ENCODE assay signal across 22 cellular contexts in the genomic region with DNA sequence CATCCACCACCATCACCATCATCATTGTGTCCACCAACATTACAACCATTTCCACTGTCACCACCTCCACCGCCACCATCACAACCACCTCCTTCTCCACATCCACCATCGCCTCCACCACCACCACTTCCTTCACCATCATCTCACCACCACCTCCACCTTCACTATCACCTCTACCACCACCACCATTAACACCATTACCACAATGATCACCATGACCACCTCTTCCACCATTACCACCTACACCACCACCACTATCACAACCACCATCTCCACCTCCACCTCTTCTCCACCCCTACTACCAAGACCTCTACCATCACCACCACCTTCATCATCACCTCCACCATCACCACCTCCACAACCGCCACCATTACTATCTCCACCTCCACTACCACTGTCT. TPM values are rescaled to one million over a fixed set of nuclear protein-coding genes. Genes with fewer than 3 reads are reported as not detected.
DNase-seq lines count a peak whose midpoint lies in the region; ATAC-seq and TF ChIP-seq lines count a peak whose summit lies in the region.
"Had no signal": no experiment of that assay in that cellular context is flagged by ENCODE, and none has a peak within 500 bp of the region (broad histone marks: within the 10 kb centered on the region; RNA-seq: fewer than 3 reads in every experiment).

No MANE protein-coding gene starts in this region.

- no peak for ATAC-seq in activated CD8-positive, alpha-beta T cell treated with anti-CD3 and anti-CD28 coated beads, Interleukin-2, amount 10 ng/mL, durations not matched to agents 7 days and 5 days
- ATAC-seq in activated CD8-positive, alpha-beta T cell treated with anti-CD3 and anti-CD28 coated beads for 36 hours, result no peak
- ATAC-seq in effector memory CD8-positive, alpha-beta T cell (replicated peaks), result peak; percentile 57
- ATAC-seq: A549, right lobe of liver had no signal

- peak overlapping the region; percentile 68 for H3K27ac Mint-ChIP-seq in activated CD8-positive, alpha-beta T cell treated with anti-CD3 and anti-CD28 coated beads, Interleukin-2, amount 10 ng/mL, durations not matched to agents 7 days and 5 days
- no peak overlapping the region for H3K27ac Mint-ChIP-seq in activated CD8-positive, alpha-beta T cell treated with anti-CD3 and anti-CD28 coated beads for 36 hours
- peak overlapping the region; percentile 42 for H3K27ac Mint-ChIP-seq in T-helper 2 cell treated with Interferon-gamma antibody and Interleukin-4, amounts not matched to agents 5 μg/mL and 100 μg/mL, for 36 hours
- peak overlapping the region; percentile 74 to 79 for H3K27ac Mint-ChIP-seq in effector memory CD8-positive, alpha-beta T cell
- peak overlapping the region; percentile 80 for H3K27ac Mint-ChIP-seq in osteocyte (ENCODE audit: unreplicated experiment)
- H3K27ac Mint-ChIP-seq: activated T-cell treated with anti-CD3 and anti-CD28 coated beads, Interleukin-2, amount 50 U/mL, for 24 hours had no signal

- peaks cover 36% of the 10 kb centered on the region for H3K4me1 Mint-ChIP-seq in activated CD8-positive, alpha-beta T cell treated with anti-CD3 and anti-CD28 coated beads, Interleukin-2, amount 10 ng/mL, durations not matched to agents 7 days and 5 days (ENCODE audit: low read depth)
- peaks cover 27% of the 10 kb centered on the region for H3K4me1 Mint-ChIP-seq in activated CD8-positive, alpha-beta T cell treated with anti-CD3 and anti-CD28 coated beads for 36 hours (ENCODE audit: low read depth)
- H3K4me1 Mint-ChIP-seq in T-helper 2 cell treated with Interferon-gamma antibody and Interleukin-4, amounts not matched to agents 5 μg/mL and 100 μg/mL, for 36 hours (ENCODE audit: low read depth), result peaks cover 14% of the 10 kb centered on the region
- peaks cover 9 to 10% of the 10 kb centered on the region in 2 donors for H3K4me1 Mint-ChIP-seq in effector memory CD8-positive, alpha-beta T cell (ENCODE audit: low read depth in 2 of 2)
- H3K4me1 Mint-ChIP-seq in osteocyte (ENCODE audit: unreplicated experiment), result peaks cover 48% of the 10 kb centered on the region

- POLR2A ChIA-PET in activated CD8-positive, alpha-beta T cell treated with anti-CD3 and anti-CD28 coated beads, Interleukin-2, amount 10 ng/mL, durations not matched to agents 7 days and 5 days (lab: Charles Lee), result no interaction called here
- POLR2A ChIA-PET in activated CD8-positive, alpha-beta T cell treated with anti-CD3 and anti-CD28 coated beads for 36 hours (lab: Charles Lee), result interaction anchor here (0.9 kb wide), 1 partner anchor 39 kb away, joined by 4 read pairs; no protein-coding TSS in a partner anchor

- peaks cover 8% of the 10 kb centered on the region for H3K27me3 Mint-ChIP-seq in activated CD8-positive, alpha-beta T cell treated with anti-CD3 and anti-CD28 coated beads, Interleukin-2, amount 10 ng/mL, durations not matched to agents 7 days and 5 days (ENCODE audit: low read depth)
- H3K27me3 Mint-ChIP-seq in activated CD8-positive, alpha-beta T cell treated with anti-CD3 and anti-CD28 coated beads for 36 hours, result no peaks in the 10 kb centered on the region
- H3K27me3 Mint-ChIP-seq in T-helper 2 cell treated with Interferon-gamma antibody and Interleukin-4, amounts not matched to agents 5 μg/mL and 100 μg/mL, for 36 hours (ENCODE audit: low read depth), result peaks cover 12% of the 10 kb centered on the region
- H3K27me3 Mint-ChIP-seq in effector memory CD8-positive, alpha-beta T cell, result peaks cover 0 to 11% of the 10 kb centered on the region in 2 donors
- H3K27me3 Mint-ChIP-seq in osteocyte (ENCODE audit: unreplicated experiment), result no peaks in the 10 kb centered on the region
- H3K27me3 Mint-ChIP-seq: activated T-cell treated with anti-CD3 and anti-CD28 coated beads, Interleukin-2, amount 50 U/mL, for 24 hours; B cell had no signal

- DNase-seq in activated CD8-positive, alpha-beta T cell treated with anti-CD3 and anti-CD28 coated beads, Interleukin-2, amount 10 ng/mL, durations not matched to agents 7 days and 5 days, result no peak
- DNase-seq in activated CD8-positive, alpha-beta T cell treated with anti-CD3 and anti-CD28 coated beads for 36 hours, result no peak
- no peak for DNase-seq in T-helper 2 cell treated with Interferon-gamma antibody and Interleukin-4, amounts not matched to agents 5 μg/mL and 100 μg/mL, for 36 hours (ENCODE audit: low spot score)
- DNase-seq in effector memory CD8-positive, alpha-beta T cell, result peak in 2 of 3 experiments; percentile 9 to 17
- DNase-seq in osteocyte (ENCODE audit: extremely low spot score, unreplicated experiment), result no peak
- DNase-seq in KBM-7, result no peak
- DNase-seq in NCI-H146 (lab: John Stamatoyannopoulos, UW), result no peak
- no peak for DNase-seq in nucleus accumbens (lab: John Stamatoyannopoulos, UW)
- DNase-seq: activated CD4-positive, alpha-beta T cell treated with anti-CD3 and anti-CD28 coated beads, Interleukin-2, amount 50 U/mL, for 4 hours; activated T-cell treated with anti-CD3 and anti-CD28 coated beads, Interleukin-2, amount 50 U/mL, for 24 hours; Calu3; EL; kidney; NCI-H1436 treated with DMSO at 0.1 percent for 48 hours; NCI-H2171; NCI-H524 treated with DMSO at 0.1 percent for 48 hours; right lobe of liver; substantia nigra; WERI-Rb-1 had no signal

- peak overlapping the region; percentile 9 for H3K4me3 Mint-ChIP-seq in activated CD8-positive, alpha-beta T cell treated with anti-CD3 and anti-CD28 coated beads, Interleukin-2, amount 10 ng/mL, durations not matched to agents 7 days and 5 days
- no peak overlapping the region for H3K4me3 Mint-ChIP-seq in activated CD8-positive, alpha-beta T cell treated with anti-CD3 and anti-CD28 coated beads for 36 hours
- H3K4me3 Mint-ChIP-seq in T-helper 2 cell treated with Interferon-gamma antibody and Interleukin-4, amounts not matched to agents 5 μg/mL and 100 μg/mL, for 36 hours, result no peak overlapping the region
- peak overlapping the region in 1 of 2 donors; percentile 12 for H3K4me3 Mint-ChIP-seq in effector memory CD8-positive, alpha-beta T cell
- H3K4me3 Mint-ChIP-seq in osteocyte (ENCODE audit: unreplicated experiment), result no peak overlapping the region
- H3K4me3 Mint-ChIP-seq: activated T-cell treated with anti-CD3 and anti-CD28 coated beads, Interleukin-2, amount 50 U/mL, for 24 hours; B cell had no signal

- no peak for TF ChIP-seq CTCF in activated CD8-positive, alpha-beta T cell treated with anti-CD3 and anti-CD28 coated beads for 36 hours (IDR thresholded peaks at IDR 0.05)
- TF ChIP-seq CTCF in osteocyte (IDR thresholded peaks at IDR 0.05), result no peak

- CTCF ChIA-PET in activated CD8-positive, alpha-beta T cell treated with anti-CD3 and anti-CD28 coated beads, Interleukin-2, amount 10 ng/mL, durations not matched to agents 7 days and 5 days (lab: Charles Lee), result no interaction called here
- CTCF ChIA-PET in activated CD8-positive, alpha-beta T cell treated with anti-CD3 and anti-CD28 coated beads for 36 hours (lab: Charles Lee), result interaction anchor here (24.3 kb wide), 1 partner anchor 37 kb away, joined by 645 read pairs; no protein-coding TSS in a partner anchor

- intact Hi-C loops in activated CD8-positive, alpha-beta T cell treated with anti-CD3 and anti-CD28 coated beads for 36 hours (cut with micrococcal nuclease), result no loop called here

- peaks cover 7% of the 10 kb centered on the region for H3K9me3 Mint-ChIP-seq in activated CD8-positive, alpha-beta T cell treated with anti-CD3 and anti-CD28 coated beads, Interleukin-2, amount 10 ng/mL, durations not matched to agents 7 days and 5 days (ENCODE audit: insufficient read depth)
- H3K9me3 Mint-ChIP-seq in activated CD8-positive, alpha-beta T cell treated with anti-CD3 and anti-CD28 coated beads for 36 hours, result peaks cover 6% of the 10 kb centered on the region
- H3K9me3 Mint-ChIP-seq in T-helper 2 cell treated with Interferon-gamma antibody and Interleukin-4, amounts not matched to agents 5 μg/mL and 100 μg/mL, for 36 hours, result peaks cover 9% of the 10 kb centered on the region
- peaks cover 8 to 13% of the 10 kb centered on the region in 2 donors for H3K9me3 Mint-ChIP-seq in effector memory CD8-positive, alpha-beta T cell
- no peaks in the 10 kb centered on the region for H3K9me3 Mint-ChIP-seq in osteocyte (ENCODE audit: unreplicated experiment)

- peaks cover 4% of the 10 kb centered on the region for H3K36me3 Mint-ChIP-seq in activated CD8-positive, alpha-beta T cell treated with anti-CD3 and anti-CD28 coated beads, Interleukin-2, amount 10 ng/mL, durations not matched to agents 7 days and 5 days (ENCODE audit: low read depth)
- H3K36me3 Mint-ChIP-seq in activated CD8-positive, alpha-beta T cell treated with anti-CD3 and anti-CD28 coated beads for 36 hours (ENCODE audit: low read depth), result no peaks in the 10 kb centered on the region
- H3K36me3 Mint-ChIP-seq in T-helper 2 cell treated with Interferon-gamma antibody and Interleukin-4, amounts not matched to agents 5 μg/mL and 100 μg/mL, for 36 hours (ENCODE audit: low read depth), result no peaks in the 10 kb centered on the region
- H3K36me3 Mint-ChIP-seq in effector memory CD8-positive, alpha-beta T cell (ENCODE audit: insufficient read depth), result peaks cover 10% of the 10 kb centered on the region
- no peaks in the 10 kb centered on the region for H3K36me3 Mint-ChIP-seq in osteocyte (ENCODE audit: unreplicated experiment)

- in situ Hi-C loops in KBM-7 (cut with MboI; ENCODE audit: low pct_unique_long_range_greater_than_20kb, low sequenced_read_pairs), result no loop called here

RNA-seq across cellular contexts. Expression of a gene that starts 16.4 kb away (rescaled TPM):
- 10 to 100 TPM; 58.5 to 59.5 TPM for total RNA-seq in activated CD8-positive, alpha-beta T cell treated with anti-CD3 and anti-CD28 coated beads, Interleukin-2, amount 10 ng/mL, durations not matched to agents 7 days and 5 days
- total RNA-seq in activated CD8-positive, alpha-beta T cell treated with anti-CD3 and anti-CD28 coated beads for 36 hours, result 10 to 100 TPM; 69.4 to 70.5 TPM
- 93.9 and 103 TPM in 2 replicates for total RNA-seq in osteocyte

RNA-seq across cellular contexts. Expression of a gene that starts 17.8 kb away (rescaled TPM):
- total RNA-seq in activated CD8-positive, alpha-beta T cell treated with anti-CD3 and anti-CD28 coated beads, Interleukin-2, amount 10 ng/mL, durations not matched to agents 7 days and 5 days, result 10 to 100 TPM; 67.9 to 76.9 TPM
- 10 to 100 TPM; 80.1 to 81.4 TPM for total RNA-seq in activated CD8-positive, alpha-beta T cell treated with anti-CD3 and anti-CD28 coated beads for 36 hours
- 47.2 and 47.5 TPM in 2 replicates for total RNA-seq in osteocyte

RNA-seq across cellular contexts. Expression of a gene that starts 19.1 kb away (rescaled TPM):
- total RNA-seq in activated CD8-positive, alpha-beta T cell treated with anti-CD3 and anti-CD28 coated beads, Interleukin-2, amount 10 ng/mL, durations not matched to agents 7 days and 5 days, result not detected
- total RNA-seq in activated CD8-positive, alpha-beta T cell treated with anti-CD3 and anti-CD28 coated beads for 36 hours, result not detected
- total RNA-seq in osteocyte, result 54.0 and 58.8 TPM in 2 replicates
- total RNA-seq: Calu3, glomerular endothelial cell had no signal

RNA-seq across cellular contexts. Expression of a gene that starts 54.9 kb away (rescaled TPM):
- 100 to 1,000 TPM; 144 to 150 TPM for total RNA-seq in activated CD8-positive, alpha-beta T cell treated with anti-CD3 and anti-CD28 coated beads, Interleukin-2, amount 10 ng/mL, durations not matched to agents 7 days and 5 days
- 10 to 100 TPM; 22.1 to 23.8 TPM for total RNA-seq in activated CD8-positive, alpha-beta T cell treated with anti-CD3 and anti-CD28 coated beads for 36 hours
- 0.59 and 0.78 TPM in 2 replicates for total RNA-seq in osteocyte

Comparison
In these comparisons a context has a peak if more than half of its experiments do, and no peak if none do; other contexts are left out.
1. DNase-seq: peak in effector memory CD8-positive, alpha-beta T cell (2 of 3); none in activated CD8-positive, alpha-beta T cell treated with anti-CD3 and anti-CD28 coated beads, Interleukin-2, amount 10 ng/mL, durations not matched to agents 7 days and 5 days (single experiment), activated CD8-positive, alpha-beta T cell treated with anti-CD3 and anti-CD28 coated beads for 36 hours (single experiment), T-helper 2 cell treated with Interferon-gamma antibody and Interleukin-4, amounts not matched to agents 5 μg/mL and 100 μg/mL, for 36 hours (single experiment), osteocyte (single experiment), KBM-7 (single experiment), NCI-H146 (single experiment) and nucleus accumbens (0 of 56).
2. RNA of a gene that starts 19.1 kb away (total RNA-seq): 54.0 to 58.8 TPM in osteocyte; not detected in activated CD8-positive, alpha-beta T cell treated with anti-CD3 and anti-CD28 coated beads, Interleukin-2, amount 10 ng/mL, durations not matched to agents 7 days and 5 days and not detected in activated CD8-positive, alpha-beta T cell treated with anti-CD3 and anti-CD28 coated beads for 36 hours; every median in the first group is over 10 times any median in the second.